In the genomic region with DNA sequence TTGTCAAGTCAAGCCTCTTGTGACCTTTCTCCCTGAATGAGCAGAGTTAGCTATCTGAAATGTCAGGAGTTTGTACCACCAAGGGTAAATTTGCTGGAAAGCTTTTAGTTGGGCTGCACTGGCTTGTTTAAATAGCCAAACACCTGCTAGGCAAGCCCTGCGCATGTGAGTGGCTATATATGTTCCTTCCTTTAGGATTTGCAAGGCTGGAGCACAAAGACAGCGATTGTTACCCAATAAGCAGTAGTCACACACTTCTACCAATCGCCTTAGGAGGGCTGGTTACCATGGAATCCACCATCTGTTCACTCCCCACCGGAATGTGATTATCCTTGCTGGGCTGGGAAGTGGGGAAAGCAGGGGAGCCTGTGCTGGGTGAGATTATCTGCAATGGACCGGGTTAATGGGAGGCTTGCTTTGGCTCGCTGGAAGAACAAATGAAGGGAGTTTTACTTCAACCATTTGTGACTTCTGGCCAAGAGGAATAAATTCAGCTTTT, we compare ENCODE assay signal across 8 cellular contexts.
DNase-seq lines count a peak whose midpoint lies in the region; ATAC-seq and TF ChIP-seq lines count a peak whose summit lies in the region.

No MANE protein-coding gene starts in this region.

- H3K27me3 ChIP-seq in esophagus squamous epithelium = no peaks in the 10 kb centered on the region

- intact Hi-C loops in esophagus squamous epithelium (cut with DNase I) = no loop called here

- H3K4me3 ChIP-seq in esophagus squamous epithelium = peak overlapping the region in 3 of 4 donors; percentile 0 to 50 (median 21)

- CTCF ChIA-PET in HEK293T (lab: Yijun Ruan, JAX) = no interaction called here

- peak; percentile 39 for DNase-seq in HEK293T (ENCODE audit: extremely low spot score)
- DNase-seq in NCI-H82 (lab: John Stamatoyannopoulos, UW) = peak; percentile 100
- DNase-seq in esophagus squamous epithelium (lab: John Stamatoyannopoulos, UW) = no peak
- peak; percentile 89 for DNase-seq in myocyte (ENCODE audit: low read depth)
- DNase-seq in stimulated activated CD4-positive, alpha-beta T cell treated with anti-CD3 and anti-CD28 coated beads, Interleukin-2, amount 100 ng/mL, for 48 hours = no peak
- DNase-seq in LoVo (ENCODE audit: low spot score) = no peak

- H3K4me1 ChIP-seq in esophagus squamous epithelium = peaks cover 15 to 71% (median 26%) of the 10 kb centered on the region in 3 donors

- no peaks in the 10 kb centered on the region for H3K36me3 ChIP-seq in esophagus squamous epithelium

- ATAC-seq in GM19351 (IDR thresholded peaks at IDR 0.05; ENCODE audit: unreplicated experiment) (no peak), HG03045 (IDR thresholded peaks at IDR 0.05; ENCODE audit: unreplicated experiment) (no peak)

- no peak for TF ChIP-seq POLR2A in esophagus squamous epithelium (IDR thresholded peaks at IDR 0.05)

- WGBS in esophagus squamous epithelium, 2 donors = 83 to 87% methylated on average over 5 to 6 of the region's 6 CpGs

- POLR2A ChIA-PET in HEK293T (lab: Yijun Ruan, JAX) = interaction anchor here (1.5 kb wide), 1 partner anchor 9 kb away, joined by 3 read pairs; no protein-coding TSS in a partner anchor

- H3K27ac ChIP-seq in esophagus squamous epithelium = peak overlapping the region in 3 of 4 donors; percentile 19 to 73 (median 54)

- no peaks in the 10 kb centered on the region for H3K9me3 ChIP-seq in esophagus squamous epithelium

- TF ChIP-seq CTCF in esophagus squamous epithelium (IDR thresholded peaks at IDR 0.05) = no peak

TF ChIP-seq in HEK293T, 16 proteins besides CTCF, POLR2A, EP300 and RAD21:
- TF ChIP-seq, protein P1, sequence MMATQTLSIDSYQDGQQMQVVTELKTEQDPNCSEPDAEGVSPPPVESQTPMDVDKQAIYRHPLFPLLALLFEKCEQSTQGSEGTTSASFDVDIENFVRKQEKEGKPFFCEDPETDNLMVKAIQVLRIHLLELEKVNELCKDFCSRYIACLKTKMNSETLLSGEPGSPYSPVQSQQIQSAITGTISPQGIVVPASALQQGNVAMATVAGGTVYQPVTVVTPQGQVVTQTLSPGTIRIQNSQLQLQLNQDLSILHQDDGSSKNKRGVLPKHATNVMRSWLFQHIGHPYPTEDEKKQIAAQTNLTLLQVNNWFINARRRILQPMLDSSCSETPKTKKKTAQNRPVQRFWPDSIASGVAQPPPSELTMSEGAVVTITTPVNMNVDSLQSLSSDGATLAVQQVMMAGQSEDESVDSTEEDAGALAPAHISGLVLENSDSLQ (IDR thresholded peaks at IDR 0.05) = no peak
- no peak for TF ChIP-seq LEF1 (IDR thresholded peaks at IDR 0.05; ENCODE audit: borderline replicate concordance)
- no peak for TF ChIP-seq FOXK2 (IDR thresholded peaks at IDR 0.05)

Comparison
In these comparisons a context has a peak if more than half of its experiments do, and no peak if none do; other contexts are left out.
1. DNase-seq: peak in HEK293T (single experiment), NCI-H82 (single experiment) and myocyte (single experiment); none in esophagus squamous epithelium (single experiment), stimulated activated CD4-positive, alpha-beta T cell treated with anti-CD3 and anti-CD28 coated beads, Interleukin-2, amount 100 ng/mL, for 48 hours (0 of 2) and LoVo (single experiment).